1 cellular context compared by ENCODE assay signal in the genomic region with DNA sequence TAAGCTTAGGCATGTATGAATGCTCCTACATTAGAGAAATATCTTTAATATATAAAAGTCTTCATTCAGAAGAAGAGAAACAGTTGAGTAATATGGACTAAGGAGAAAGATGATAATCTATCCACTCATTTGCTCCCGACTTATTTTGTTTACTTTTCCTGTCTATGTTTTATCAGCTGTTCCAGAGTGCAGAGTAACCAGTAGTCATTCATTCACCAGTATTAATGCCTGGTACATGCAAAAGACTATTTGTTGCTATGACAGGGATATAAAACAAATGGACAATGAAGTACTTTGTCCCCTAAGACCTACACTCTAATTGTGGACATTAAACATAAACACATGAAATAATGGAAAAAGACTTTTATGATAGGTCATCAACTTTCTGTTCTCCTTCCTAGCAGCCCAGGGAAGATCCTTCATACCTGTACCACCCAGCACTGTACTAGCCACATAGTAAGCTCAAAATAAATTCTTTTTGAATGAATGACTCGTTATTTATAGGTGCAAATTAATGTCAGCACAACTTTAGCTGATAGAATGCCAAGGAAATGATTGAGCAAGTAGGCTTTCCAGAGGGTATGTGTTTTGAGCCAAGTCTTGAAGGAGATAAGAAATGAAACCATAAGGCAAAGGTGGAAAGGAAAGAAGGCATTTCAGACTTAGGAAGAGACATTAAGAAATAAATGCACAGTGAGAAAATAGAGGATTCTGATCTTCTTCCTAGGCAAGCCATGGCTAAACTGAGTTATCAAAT.
TF ChIP-seq lines count a peak whose summit lies in the region.

No MANE protein-coding gene starts in this region.

TF ChIP-seq in A549, 52 proteins besides CTCF, POLR2A, EP300 and RAD21 (continued from another document):
- TF ChIP-seq RNF2 (IDR thresholded peaks at IDR 0.05; ENCODE audit: borderline replicate concordance, low read depth): no peak
- TF ChIP-seq KDM1A (IDR thresholded peaks at IDR 0.05; ENCODE audit: low read depth): no peak
- no peak for TF ChIP-seq RARB (CRISPR knock-in tag; IDR thresholded peaks at IDR 0.05)
